In the genomic region with DNA sequence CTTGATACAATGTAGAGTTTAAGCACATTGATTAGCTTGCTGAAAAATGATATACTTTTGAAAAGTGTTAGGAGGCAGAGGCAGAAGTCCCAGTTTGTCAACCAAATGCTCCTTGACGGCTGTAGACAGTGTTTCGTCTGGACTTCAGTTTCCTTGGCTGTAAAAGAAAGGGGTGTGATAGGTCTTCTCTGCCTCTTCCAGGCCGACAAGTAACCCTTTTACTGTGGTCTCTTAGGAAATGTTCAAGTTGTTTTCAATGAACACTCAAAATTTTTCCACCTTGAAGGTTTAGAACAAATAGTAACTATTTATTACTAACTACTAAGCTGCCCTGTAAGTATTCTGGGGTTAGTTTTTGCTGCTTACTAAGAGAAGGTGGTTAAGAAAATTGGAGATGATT, we compare ENCODE assay signal across 25 cellular contexts.
A peak's percentile ranks its signal among the peaks of the same experiment; 100 is the strongest.
DNase-seq lines count a peak whose midpoint lies in the region; ATAC-seq and TF ChIP-seq lines count a peak whose summit lies in the region.
"Had no signal": no experiment of that assay in that cellular context is flagged by ENCODE, and none has a peak within 500 bp of the region (broad histone marks: within the 10 kb centered on the region; RNA-seq: fewer than 3 reads in every experiment).

No MANE protein-coding gene starts in this region.

- H3K27me3 Mint-ChIP-seq in stimulated activated naive CD8-positive, alpha-beta T cell treated with anti-CD3 and anti-CD28 coated beads, Interleukin-15, Interleukin-2, amounts not matched to agents 100 ng/mL and 50 ng/mL, for 24 hours = no peaks in the 10 kb centered on the region
- no peaks in the 10 kb centered on the region for H3K27me3 Mint-ChIP-seq in activated T-helper 17 cell treated with anti-CD3 and anti-CD28 coated beads, Interleukin-2, amount 50 U/mL, for 72 hours
- H3K27me3 Mint-ChIP-seq in naive thymus-derived CD4-positive, alpha-beta T cell = no peaks in the 10 kb centered on the region
- H3K27me3 Mint-ChIP-seq: activated CD8-positive, alpha-beta memory T cell treated with anti-CD3 and anti-CD28 coated beads, Interleukin-2, amount 10 ng/mL, durations not matched to agents 7 days and 5 days; type B pancreatic cell had no signal

- no peaks in the 10 kb centered on the region for H3K27me3 ChIP-seq in naive thymus-derived CD4-positive, alpha-beta T cell (ENCODE audit: control insufficient read depth in 2 of 2, insufficient read depth in 2 of 2, low read length in 2 of 2)
- H3K27me3 ChIP-seq in aorta (ENCODE audit: control insufficient read depth in 1 of 2, insufficient read depth in 2 of 2, low read length in 1 of 2) = no peaks in the 10 kb centered on the region
- no peaks in the 10 kb centered on the region for H3K27me3 ChIP-seq in esophagus squamous epithelium
- H3K27me3 ChIP-seq: pancreas had no signal

- ATAC-seq in stimulated activated naive CD8-positive, alpha-beta T cell treated with anti-CD3 and anti-CD28 coated beads, Interleukin-15, Interleukin-2, amounts not matched to agents 100 U/mL and 50 U/mL, for 24 hours = no peak
- ATAC-seq in activated T-helper 17 cell treated with anti-CD3 and anti-CD28 coated beads, Interleukin-2, amount 50 U/mL, for 72 hours (replicated peaks) = no peak
- ATAC-seq in naive thymus-derived CD4-positive, alpha-beta T cell = no peak
- ATAC-seq in aorta (ENCODE audit: low FRiP score) = no peak
- ATAC-seq: activated CD4-positive, CD25-positive, alpha-beta regulatory T cell treated with anti-CD3 and anti-CD28 coated beads, Interleukin-2, amount 50 U/mL, for 24 hours; activated CD8-positive, alpha-beta memory T cell treated with anti-CD3 and anti-CD28 coated beads, Interleukin-2, amount 10 ng/mL, durations not matched to agents 7 days and 5 days; pancreas had no signal

- 90 to 96% methylated on average over 3 of the region's 3 CpGs for WGBS in aorta, 2 donors
- WGBS in esophagus squamous epithelium, 2 donors = 86 to 95% methylated on average over 3 of the region's 3 CpGs

- peak overlapping the region; percentile 85 for H3K27ac Mint-ChIP-seq in stimulated activated naive CD8-positive, alpha-beta T cell treated with anti-CD3 and anti-CD28 coated beads, Interleukin-15, Interleukin-2, amounts not matched to agents 100 ng/mL and 50 ng/mL, for 24 hours
- H3K27ac Mint-ChIP-seq in activated T-helper 17 cell treated with anti-CD3 and anti-CD28 coated beads, Interleukin-2, amount 50 U/mL, for 72 hours = peak overlapping the region; percentile 91
- H3K27ac Mint-ChIP-seq in naive thymus-derived CD4-positive, alpha-beta T cell = peak overlapping the region in 8 of 9 donors; percentile 49 to 81 (median 70)
- H3K27ac Mint-ChIP-seq: activated CD8-positive, alpha-beta memory T cell treated with anti-CD3 and anti-CD28 coated beads, Interleukin-2, amount 10 ng/mL, durations not matched to agents 7 days and 5 days; HFFc6; type B pancreatic cell had no signal

- no peak for TF ChIP-seq CTCF in esophagus squamous epithelium (IDR thresholded peaks at IDR 0.05)

- H3K9me3 Mint-ChIP-seq in stimulated activated naive CD8-positive, alpha-beta T cell treated with anti-CD3 and anti-CD28 coated beads, Interleukin-15, Interleukin-2, amounts not matched to agents 100 ng/mL and 50 ng/mL, for 24 hours = peaks cover 16% of the 10 kb centered on the region
- H3K9me3 Mint-ChIP-seq in activated T-helper 17 cell treated with anti-CD3 and anti-CD28 coated beads, Interleukin-2, amount 50 U/mL, for 72 hours = peaks cover 3% of the 10 kb centered on the region
- H3K9me3 Mint-ChIP-seq in naive thymus-derived CD4-positive, alpha-beta T cell = peaks cover 0 to 13% (median 5%) of the 10 kb centered on the region in 11 donors

- H3K36me3 Mint-ChIP-seq in stimulated activated naive CD8-positive, alpha-beta T cell treated with anti-CD3 and anti-CD28 coated beads, Interleukin-15, Interleukin-2, amounts not matched to agents 100 ng/mL and 50 ng/mL, for 24 hours (ENCODE audit: low read depth) = peaks cover 47% of the 10 kb centered on the region
- peaks cover 25% of the 10 kb centered on the region for H3K36me3 Mint-ChIP-seq in activated T-helper 17 cell treated with anti-CD3 and anti-CD28 coated beads, Interleukin-2, amount 50 U/mL, for 72 hours (ENCODE audit: low read depth)
- H3K36me3 Mint-ChIP-seq in naive thymus-derived CD4-positive, alpha-beta T cell = peaks cover 19 to 38% (median 26%) of the 10 kb centered on the region in 5 donors

- no peaks in the 10 kb centered on the region for H3K36me3 ChIP-seq in naive thymus-derived CD4-positive, alpha-beta T cell (ENCODE audit: control insufficient read depth in 2 of 3, insufficient read depth in 3 of 3, low read length in 3 of 3)
- H3K36me3 ChIP-seq in aorta (ENCODE audit: control insufficient read depth in 1 of 2, insufficient read depth in 2 of 2, low read length in 1 of 2) (no peaks in the 10 kb centered on the region), esophagus squamous epithelium (peaks cover 0 to 24% (median 0%) of the 10 kb centered on the region in 3 donors)
- H3K36me3 ChIP-seq: pancreas had no signal

- H3K4me3 Mint-ChIP-seq in stimulated activated naive CD8-positive, alpha-beta T cell treated with anti-CD3 and anti-CD28 coated beads, Interleukin-15, Interleukin-2, amounts not matched to agents 100 ng/mL and 50 ng/mL, for 24 hours = no peak overlapping the region
- peak overlapping the region; percentile 72 for H3K4me3 Mint-ChIP-seq in activated T-helper 17 cell treated with anti-CD3 and anti-CD28 coated beads, Interleukin-2, amount 50 U/mL, for 72 hours
- peak overlapping the region in 5 of 10 donors; percentile 9 to 63 (median 43) for H3K4me3 Mint-ChIP-seq in naive thymus-derived CD4-positive, alpha-beta T cell
- H3K4me3 Mint-ChIP-seq: activated CD8-positive, alpha-beta memory T cell treated with anti-CD3 and anti-CD28 coated beads, Interleukin-2, amount 10 ng/mL, durations not matched to agents 7 days and 5 days; HFFc6; nephron; type B pancreatic cell had no signal

- POLR2A ChIA-PET in naive thymus-derived CD4-positive, alpha-beta T cell (lab: Charles Lee) = no interaction called here

- H3K27ac ChIP-seq in naive thymus-derived CD4-positive, alpha-beta T cell (ENCODE audit: low read depth, low read length) = no peak overlapping the region
- H3K27ac ChIP-seq in aorta (ENCODE audit: low read depth in 1 of 2, low read length in 2 of 2) (no peak overlapping the region), esophagus squamous epithelium (no peak overlapping the region)
- H3K27ac ChIP-seq: C4-2B, epithelial cell of prostate, GM23248, pancreas, RWPE1 had no signal

- H3K9me3 ChIP-seq in naive thymus-derived CD4-positive, alpha-beta T cell (ENCODE audit: control insufficient read depth in 2 of 3, low read length in 3 of 3) = no peaks in the 10 kb centered on the region
- no peaks in the 10 kb centered on the region for H3K9me3 ChIP-seq in aorta (ENCODE audit: control insufficient read depth, low read length)
- no peaks in the 10 kb centered on the region for H3K9me3 ChIP-seq in esophagus squamous epithelium
- H3K9me3 ChIP-seq: pancreas had no signal

- peaks cover 20 to 27% of the 10 kb centered on the region in 2 donors for H3K4me1 ChIP-seq in naive thymus-derived CD4-positive, alpha-beta T cell (ENCODE audit: control insufficient read depth in 2 of 2, insufficient read depth in 2 of 2, low read length in 2 of 2)
- H3K4me1 ChIP-seq in aorta (ENCODE audit: control insufficient read depth in 1 of 2, insufficient read depth in 2 of 2, low read length in 2 of 2) (no peaks in the 10 kb centered on the region), esophagus squamous epithelium (no peaks in the 10 kb centered on the region)
- H3K4me1 ChIP-seq: pancreas had no signal

- H3K4me1 Mint-ChIP-seq in stimulated activated naive CD8-positive, alpha-beta T cell treated with anti-CD3 and anti-CD28 coated beads, Interleukin-15, Interleukin-2, amounts not matched to agents 100 ng/mL and 50 ng/mL, for 24 hours (ENCODE audit: low read depth) = peaks cover 75% of the 10 kb centered on the region
- peaks cover 55% of the 10 kb centered on the region for H3K4me1 Mint-ChIP-seq in activated T-helper 17 cell treated with anti-CD3 and anti-CD28 coated beads, Interleukin-2, amount 50 U/mL, for 72 hours
- peaks cover 37 to 71% (median 57%) of the 10 kb centered on the region in 7 donors for H3K4me1 Mint-ChIP-seq in naive thymus-derived CD4-positive, alpha-beta T cell

- H3K4me3 ChIP-seq in naive thymus-derived CD4-positive, alpha-beta T cell (ENCODE audit: low read length) = no peak overlapping the region
- H3K4me3 ChIP-seq in aorta (ENCODE audit: low read length in 2 of 2) (no peak overlapping the region), esophagus squamous epithelium (no peak overlapping the region)
- H3K4me3 ChIP-seq: GM23248, pancreas had no signal

- intact Hi-C loops in naive thymus-derived CD4-positive, alpha-beta T cell (cut with micrococcal nuclease) = loop anchor here in 1 of 2 donors (5.0 kb wide), 2 partner anchors 33 to 112 kb away; no protein-coding TSS in a partner anchor
- intact Hi-C loops in aorta (cut with DNase I) = no loop called here
- intact Hi-C loops in esophagus squamous epithelium (cut with DNase I) = no loop called here

- CTCF ChIA-PET in naive thymus-derived CD4-positive, alpha-beta T cell (lab: Charles Lee) = interaction anchor here (1.0 kb wide), 1 partner anchor 80 kb away, joined by 3 read pairs; no protein-coding TSS in a partner anchor

- no peak for TF ChIP-seq POLR2A in esophagus squamous epithelium (IDR thresholded peaks at IDR 0.05)

- DNase-seq in stimulated activated naive CD8-positive, alpha-beta T cell treated with anti-CD3 and anti-CD28 coated beads, Interleukin-15, Interleukin-2, amounts not matched to agents 100 U/mL and 50 U/mL, for 24 hours = no peak
- no peak for DNase-seq in naive thymus-derived CD4-positive, alpha-beta T cell
- DNase-seq in aorta = no peak
- no peak for DNase-seq in esophagus squamous epithelium (lab: John Stamatoyannopoulos, UW)
- DNase-seq in NCI-H526 (lab: John Stamatoyannopoulos, UW) = no peak
- DNase-seq: activated CD8-positive, alpha-beta memory T cell treated with anti-CD3 and anti-CD28 coated beads, Interleukin-2, amount 10 ng/mL, durations not matched to agents 7 days and 5 days; activated effector memory CD4-positive, alpha-beta T cell treated with Interleukin-2 at 50 U/mL for 16 hours; GM23248; HFFc6; midbrain; NCI-H1436; NCI-H446 treated with DMSO at 0.1 percent for 48 hours; pancreas; retina; small intestine; substantia nigra; T-helper 1 cell had no signal
